Comparison of ENCODE assay signal across 8 cellular contexts in genomic region chr2:227325056-227325823, GRCh38.
A peak's percentile ranks its signal among the peaks of the same experiment; 100 is the strongest.
DNase-seq lines count a peak whose midpoint lies in the region; ATAC-seq and FAIRE-seq lines count a peak whose summit lies in the region.

A gene with protein sequence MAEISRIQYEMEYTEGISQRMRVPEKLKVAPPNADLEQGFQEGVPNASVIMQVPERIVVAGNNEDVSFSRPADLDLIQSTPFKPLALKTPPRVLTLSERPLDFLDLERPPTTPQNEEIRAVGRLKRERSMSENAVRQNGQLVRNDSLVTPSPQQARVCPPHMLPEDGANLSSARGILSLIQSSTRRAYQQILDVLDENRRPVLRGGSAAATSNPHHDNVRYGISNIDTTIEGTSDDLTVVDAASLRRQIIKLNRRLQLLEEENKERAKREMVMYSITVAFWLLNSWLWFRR (plus strand): TSS chr2:227325251. CDS start chr2:227330666, 5,415 bp downstream.

- peak within 1 kb of the TSS; percentile 95 for H3K4me2 ChIP-seq in BLaER1

- no peaks in the 10 kb centered on the region for H3K27me3 ChIP-seq in BLaER1

- H4K20me1 ChIP-seq in BLaER1: peaks cover 45% of the 10 kb centered on the region

- H3K4me3 ChIP-seq in BLaER1: peak within 1 kb of the TSS; percentile 88

- peak within 1 kb of the TSS; percentile 96 for H3K27ac ChIP-seq in BLaER1

- H3K4me1 ChIP-seq in BLaER1: peaks cover 30% of the 10 kb centered on the region

- FAIRE-seq in GM19239 (lab: Jason Lieb, UNC): peak; percentile 98
- peak; percentile 31 for FAIRE-seq in colon (lab: Jason Lieb, UNC)

- ATAC-seq in HG03457 (IDR thresholded peaks at IDR 0.05; ENCODE audit: unreplicated experiment): peak; percentile 98

- DNase-seq in GM19239 (ENCODE audit: insufficient read length, low spot score) (peak; percentile 92), NCI-H524 (lab: John Stamatoyannopoulos, UW) (peak; percentile 78 to 91), kidney glomerular epithelial cell (lab: John Stamatoyannopoulos, UW) (peak; percentile 92)
- DNase-seq in activated CD4-positive, alpha-beta T cell treated with anti-CD3 and anti-CD28 coated beads for 4 hours: peak; percentile 90 to 92
- DNase-seq in stimulated activated CD4-positive, alpha-beta T cell treated with anti-CD3 and anti-CD28 coated beads, Interleukin-1b, Interleukin-23, amount 100 ng/mL, for 1 hour (ENCODE audit: low read depth in 2 of 2): peak; percentile 80 to 81

- peak within 1 kb of the TSS; percentile 94 for H3K9ac ChIP-seq in BLaER1

- peaks cover 19% of the 10 kb centered on the region for H3K36me3 ChIP-seq in BLaER1

- H3K9me3 ChIP-seq in BLaER1: peaks cover 19% of the 10 kb centered on the region

Comparison
In these comparisons a context has a peak if more than half of its experiments do, and no peak if none do; other contexts are left out.
1. Peak in every context shown above with its lines: DNase-seq, ATAC-seq, H3K4me3 ChIP-seq and H3K27ac ChIP-seq.